Comparison of ENCODE assay signal across 14 cellular contexts in genomic region chr9:131704988-131705387, GRCh38. TPM values are rescaled to one million over a fixed set of nuclear protein-coding genes. Genes with fewer than 3 reads are reported as not detected.
A peak's percentile ranks its signal among the peaks of the same experiment; 100 is the strongest.
DNase-seq lines count a peak whose midpoint lies in the region; ATAC-seq, FAIRE-seq and TF ChIP-seq lines count a peak whose summit lies in the region.
"Had no signal": no experiment of that assay in that cellular context is flagged by ENCODE, and none has a peak within 500 bp of the region (broad histone marks: within the 10 kb centered on the region; RNA-seq: fewer than 3 reads in every experiment).

No MANE protein-coding gene starts in this region.

- peaks cover 5% of the 10 kb centered on the region for H4K20me1 ChIP-seq in keratinocyte (ENCODE audit: control insufficient read depth, extremely low read depth, insufficient read depth, low read length)

- H3K27ac ChIP-seq in SJCRH30 (peak overlapping the region; percentile 62; the same call in 1 of the 2 replicates), keratinocyte (ENCODE audit: control insufficient read depth, insufficient read depth, low read length) (no peak overlapping the region)

- H3K27ac Mint-ChIP-seq in activated T-cell treated with anti-CD3 and anti-CD28 coated beads, Interleukin-2, amount 50 U/mL, for 24 hours: peak overlapping the region; percentile 69
- H3K27ac Mint-ChIP-seq in stimulated activated memory B cell treated with anti-CD40 and anti-IgM and Interleukin-4, amounts not matched to agents 10 μg/mL and 1 μg/mL and 100 μg/mL, for 72 hours: peak overlapping the region; percentile 96
- no peak overlapping the region for H3K27ac Mint-ChIP-seq in activated naive CD4-positive, alpha-beta T cell treated with anti-CD3 and anti-CD28 coated beads for 36 hours

- H3K79me2 ChIP-seq in keratinocyte (ENCODE audit: control insufficient read depth, insufficient read depth, low read length): peaks cover 26% of the 10 kb centered on the region

- H3K36me3 ChIP-seq in SJCRH30 (no peaks in the 10 kb centered on the region), keratinocyte (ENCODE audit: control insufficient read depth in 2 of 2, extremely low read depth in 1 of 2, insufficient read depth in 2 of 2, low read length in 2 of 2) (no peaks in the 10 kb centered on the region)
- H3K36me3 ChIP-seq: gastroesophageal sphincter, tibial nerve had no signal

- peak overlapping the region; percentile 2 for H3K4me2 ChIP-seq in keratinocyte (ENCODE audit: control insufficient read depth, extremely low read depth, insufficient read depth, low read depth, low read length)

- TF ChIP-seq CTCF in keratinocyte (optimal IDR thresholded peaks at IDR 0.05 in 1 of 3, IDR thresholded peaks at IDR 0.05 in 1 of 3, conservative IDR thresholded peaks at IDR 0.05 in 1 of 3; ENCODE audit: extremely low read depth in 1 of 3, insufficient read depth in 2 of 3, low read length in 3 of 3): no peak

- FAIRE-seq in keratinocyte (lab: Jason Lieb, UNC): no peak

- no peak overlapping the region for H2AFZ ChIP-seq in keratinocyte (ENCODE audit: control insufficient read depth, low read length)

- no peaks in the 10 kb centered on the region for H3K9me3 Mint-ChIP-seq in activated T-cell treated with anti-CD3 and anti-CD28 coated beads, Interleukin-2, amount 50 U/mL, for 24 hours
- no peaks in the 10 kb centered on the region for H3K9me3 Mint-ChIP-seq in stimulated activated memory B cell treated with anti-CD40 and anti-IgM and Interleukin-4, amounts not matched to agents 10 μg/mL and 1 μg/mL and 100 μg/mL, for 72 hours
- H3K9me3 Mint-ChIP-seq in activated naive CD4-positive, alpha-beta T cell treated with anti-CD3 and anti-CD28 coated beads for 36 hours: no peaks in the 10 kb centered on the region

- CTCF ChIA-PET in activated naive CD4-positive, alpha-beta T cell treated with anti-CD3 and anti-CD28 coated beads for 36 hours (lab: Charles Lee): no interaction called here

- H3K9me3 ChIP-seq in SJCRH30 (replicated peaks) (no peaks in the 10 kb centered on the region), keratinocyte (ENCODE audit: control insufficient read depth, low read depth, low read length) (no peaks in the 10 kb centered on the region)
- H3K9me3 ChIP-seq: gastroesophageal sphincter, tibial nerve had no signal

- dilution Hi-C loops in keratinocyte (cut with MboI; ENCODE audit: extremely low pct_ligation_motif_present, low sequenced_read_pairs): no loop called here

- DNase-seq in activated T-cell treated with anti-CD3 and anti-CD28 coated beads, Interleukin-2, amount 50 U/mL, for 24 hours: no peak
- no peak for DNase-seq in activated T-cell treated with anti-CD3 and anti-CD28 coated beads, Interleukin-2, amount 50 U/mL, for 1 hour
- no peak for DNase-seq in SJCRH30
- no peak for DNase-seq in keratinocyte (ENCODE audit: low read depth, low spot score)
- DNase-seq in activated naive CD4-positive, alpha-beta T cell treated with anti-CD3 and anti-CD28 coated beads for 36 hours: no peak
- DNase-seq: activated CD4-positive, CD25-positive, alpha-beta regulatory T cell; effector CD8-positive, alpha-beta T cell; Kasumi-1; NCI-H1930 had no signal

- peaks cover 31% of the 10 kb centered on the region for H3K36me3 Mint-ChIP-seq in activated T-cell treated with anti-CD3 and anti-CD28 coated beads, Interleukin-2, amount 50 U/mL, for 24 hours (ENCODE audit: low read depth)
- peaks cover 48% of the 10 kb centered on the region for H3K36me3 Mint-ChIP-seq in stimulated activated memory B cell treated with anti-CD40 and anti-IgM and Interleukin-4, amounts not matched to agents 10 μg/mL and 1 μg/mL and 100 μg/mL, for 72 hours
- H3K36me3 Mint-ChIP-seq in activated naive CD4-positive, alpha-beta T cell treated with anti-CD3 and anti-CD28 coated beads for 36 hours (ENCODE audit: low read depth): no peaks in the 10 kb centered on the region

- no peak overlapping the region for H3K4me3 ChIP-seq in SJCRH30
- H3K4me3 ChIP-seq in keratinocyte (ENCODE audit: control insufficient read depth in 2 of 3, extremely low read depth in 1 of 3, insufficient read depth in 2 of 3, low read depth in 1 of 3, low read length in 3 of 3): no peak overlapping the region
- H3K4me3 ChIP-seq: gastroesophageal sphincter, tibial nerve had no signal

- ATAC-seq in stimulated activated memory B cell treated with anti-CD40 and anti-IgM and Interleukin-4, amounts not matched to agents 10 μg/mL and 1 μg/mL and 100 μg/mL, for 72 hours: no peak
- no peak for ATAC-seq in GM21825 (IDR thresholded peaks at IDR 0.05; ENCODE audit: unreplicated experiment)
- ATAC-seq in HG02623 (IDR thresholded peaks at IDR 0.05; ENCODE audit: unreplicated experiment): no peak
- ATAC-seq: gastroesophageal sphincter had no signal

- H3K27me3 Mint-ChIP-seq in activated T-cell treated with anti-CD3 and anti-CD28 coated beads, Interleukin-2, amount 50 U/mL, for 24 hours: no peaks in the 10 kb centered on the region
- H3K27me3 Mint-ChIP-seq in stimulated activated memory B cell treated with anti-CD40 and anti-IgM and Interleukin-4, amounts not matched to agents 10 μg/mL and 1 μg/mL and 100 μg/mL, for 72 hours: no peaks in the 10 kb centered on the region
- H3K27me3 Mint-ChIP-seq in activated naive CD4-positive, alpha-beta T cell treated with anti-CD3 and anti-CD28 coated beads for 36 hours (ENCODE audit: low read depth): no peaks in the 10 kb centered on the region

- peaks cover 91% of the 10 kb centered on the region for H3K4me1 Mint-ChIP-seq in activated T-cell treated with anti-CD3 and anti-CD28 coated beads, Interleukin-2, amount 50 U/mL, for 24 hours (ENCODE audit: low read depth)
- H3K4me1 Mint-ChIP-seq in stimulated activated memory B cell treated with anti-CD40 and anti-IgM and Interleukin-4, amounts not matched to agents 10 μg/mL and 1 μg/mL and 100 μg/mL, for 72 hours: peaks cover 92% of the 10 kb centered on the region
- H3K4me1 Mint-ChIP-seq in activated naive CD4-positive, alpha-beta T cell treated with anti-CD3 and anti-CD28 coated beads for 36 hours (ENCODE audit: low read depth): peaks cover 67% of the 10 kb centered on the region

- H3K27me3 ChIP-seq in SJCRH30 (no peaks in the 10 kb centered on the region), keratinocyte (ENCODE audit: control insufficient read depth, extremely low read depth, insufficient read depth, low read length) (no peaks in the 10 kb centered on the region)
- H3K27me3 ChIP-seq: gastroesophageal sphincter, tibial nerve had no signal

- H3K9me1 ChIP-seq in keratinocyte (ENCODE audit: control insufficient read depth, extremely low read depth, insufficient read depth, low read length): peaks cover 2% of the 10 kb centered on the region

- no peak overlapping the region for H3K4me3 Mint-ChIP-seq in activated T-cell treated with anti-CD3 and anti-CD28 coated beads, Interleukin-2, amount 50 U/mL, for 24 hours
- no peak overlapping the region for H3K4me3 Mint-ChIP-seq in stimulated activated memory B cell treated with anti-CD40 and anti-IgM and Interleukin-4, amounts not matched to agents 10 μg/mL and 1 μg/mL and 100 μg/mL, for 72 hours
- H3K4me3 Mint-ChIP-seq in activated naive CD4-positive, alpha-beta T cell treated with anti-CD3 and anti-CD28 coated beads for 36 hours: no peak overlapping the region

- intact Hi-C loops in activated naive CD4-positive, alpha-beta T cell treated with anti-CD3 and anti-CD28 coated beads for 36 hours (cut with micrococcal nuclease): no loop called here

- H3K4me1 ChIP-seq in SJCRH30 (peaks cover 52% of the 10 kb centered on the region), keratinocyte (ENCODE audit: control insufficient read depth, extremely low read depth, insufficient read depth, low read length) (peaks cover 72% of the 10 kb centered on the region)

- H3K9ac ChIP-seq in keratinocyte (ENCODE audit: control insufficient read depth, extremely low read depth, insufficient read depth, low read length): no peak overlapping the region

RNA-seq across cellular contexts. Expression of gene RAPGEF1, which starts 34.9 kb away (rescaled TPM):
- total RNA-seq in SJCRH30 (2014; rRNA removed; shearing (Covaris generic)): 78.5 and 82.0 TPM in 2 replicates
- polyA plus RNA-seq in keratinocyte: 18.5 to 30.1 TPM (median 19.2 TPM) in 3 replicates
- polyA plus RNA-seq in keratinocyte (2011; ENCODE audit: low read depth): 12.1 TPM
- polyA plus RNA-seq in keratinocyte (2011; cell fraction: cytosol; rRNA removed): 19.0 and 25.8 TPM in 2 replicates
- 29.1 and 30.6 TPM in 2 replicates for polyA plus RNA-seq in keratinocyte (2011; cell fraction: nucleus; rRNA removed)
- polyA plus RNA-seq in keratinocyte (2012; ENCODE audit: low replicate concordance): 13.3 and 28.0 TPM in 2 replicates
- polyA minus RNA-seq in keratinocyte: 22.0 to 50.7 TPM (median 27.9 TPM) in 3 replicates
- 21.5 TPM for polyA minus RNA-seq in keratinocyte (2011; cell fraction: cytosol; rRNA and poly(A)+ RNA removed)
- 16.7 and 26.4 TPM in 2 replicates for polyA minus RNA-seq in keratinocyte (2011; cell fraction: nucleus; rRNA and poly(A)+ RNA removed)
- total RNA-seq in activated naive CD4-positive, alpha-beta T cell treated with anti-CD3 and anti-CD28 coated beads for 36 hours: 10 to 100 TPM; 55.9 to 59.9 TPM
